14 cellular contexts compared by ENCODE assay signal in genomic region chr6:1739220-1739619, GRCh38.
DNase-seq lines count a peak whose midpoint lies in the region; ATAC-seq and TF ChIP-seq lines count a peak whose summit lies in the region.
"Had no signal": no experiment of that assay in that cellular context is flagged by ENCODE, and none has a peak within 500 bp of the region (broad histone marks: within the 10 kb centered on the region; RNA-seq: fewer than 3 reads in every experiment).

No MANE protein-coding gene starts in this region.

- H3K9me2 ChIP-seq in OCI-LY1 (ENCODE audit: low read depth, low read length), result no peaks in the 10 kb centered on the region

- H3K4me1 Mint-ChIP-seq in glutamatergic neuron (ENCODE audit: low read depth, unreplicated experiment), result peaks cover 4% of the 10 kb centered on the region

- peak overlapping the region; percentile 74 for H3K9ac ChIP-seq in OCI-LY1 (ENCODE audit: low read length)

- peak overlapping the region; percentile 98 for H3K27ac ChIP-seq in OCI-LY1 (ENCODE audit: low read depth, low read length, poor library complexity, severe bottlenecking)
- no peak overlapping the region for H3K27ac ChIP-seq in effector memory CD4-positive, alpha-beta T cell (ENCODE audit: insufficient read depth, low read length, poor library complexity, severe bottlenecking)
- H3K27ac ChIP-seq: breast epithelium, tibial nerve had no signal

- ATAC-seq in GM18519 (IDR thresholded peaks at IDR 0.05; ENCODE audit: low FRiP score, unreplicated experiment) (peak; percentile 24), GM21423 (IDR thresholded peaks at IDR 0.05; ENCODE audit: unreplicated experiment) (peak; percentile 34), HG02981 (IDR thresholded peaks at IDR 0.05; ENCODE audit: unreplicated experiment) (peak; percentile 33), omental fat pad (ENCODE audit: low FRiP score) (no peak)

- TF ChIP-seq CTCF in OCI-LY1 (IDR thresholded peaks at IDR 0.05; ENCODE audit: low read length), result no peak
- TF ChIP-seq CTCF in glutamatergic neuron (IDR thresholded peaks at IDR 0.05; ENCODE audit: partially characterized antibody, unreplicated experiment), result no peak
- TF ChIP-seq CTCF in omental fat pad (IDR thresholded peaks at IDR 0.05), result no peak

- H3K27me3 ChIP-seq in OCI-LY1 (ENCODE audit: insufficient read depth, low read length), result no peaks in the 10 kb centered on the region
- no peaks in the 10 kb centered on the region for H3K27me3 ChIP-seq in effector memory CD4-positive, alpha-beta T cell (replicated peaks; ENCODE audit: control insufficient read depth, insufficient read depth, low read length, poor library complexity, severe bottlenecking)
- H3K27me3 ChIP-seq: breast epithelium, tibial nerve had no signal

- no peak overlapping the region for H3K4me3 Mint-ChIP-seq in glutamatergic neuron (ENCODE audit: unreplicated experiment)
- H3K4me3 Mint-ChIP-seq: CD4-positive, CD25-positive, alpha-beta regulatory T cell had no signal

- H2AFZ ChIP-seq in OCI-LY1 (ENCODE audit: low read length), result no peak overlapping the region

- peak overlapping the region; percentile 83 for H3K4me2 ChIP-seq in OCI-LY1 (ENCODE audit: low read length)

- no peak overlapping the region for H3K27ac Mint-ChIP-seq in glutamatergic neuron (ENCODE audit: unreplicated experiment)
- H3K27ac Mint-ChIP-seq: activated T-helper 2 cell treated with anti-CD3 and anti-CD28 coated beads, Interferon-gamma antibody, Interleukin-2, Interleukin-4, amounts not matched to agents 10 μg/mL and 5 μg/mL and 100 μg/mL, durations not matched to agents 14 hours and 24 hours and 36 hours; CD4-positive, CD25-positive, alpha-beta regulatory T cell had no signal

- DNase-seq in effector memory CD4-positive, alpha-beta T cell, result no peak
- DNase-seq in amygdala (lab: John Stamatoyannopoulos, UW) (no peak), glutamatergic neuron (no peak), omental fat pad (ENCODE audit: low spot score) (no peak)
- DNase-seq: activated CD4-positive, alpha-beta T cell treated with anti-CD3 and anti-CD28 coated beads for 1 hour; CD4-positive, CD25-positive, alpha-beta regulatory T cell; NCI-H69 had no signal

- H3K4me3 ChIP-seq in OCI-LY1 (ENCODE audit: low read depth, low read length, poor library complexity, severe bottlenecking), result peak overlapping the region; percentile 65
- no peak overlapping the region for H3K4me3 ChIP-seq in effector memory CD4-positive, alpha-beta T cell (ENCODE audit: insufficient read depth, low read depth, low read length, poor library complexity, severe bottlenecking)
- H3K4me3 ChIP-seq: breast epithelium, tibial nerve had no signal

- peaks cover 71% of the 10 kb centered on the region for H3K4me1 ChIP-seq in OCI-LY1 (ENCODE audit: insufficient read depth, low read length, severe bottlenecking)
- no peaks in the 10 kb centered on the region for H3K4me1 ChIP-seq in effector memory CD4-positive, alpha-beta T cell (ENCODE audit: control insufficient read depth, insufficient read depth, low read length, poor library complexity, severe bottlenecking)
- H3K4me1 ChIP-seq: breast epithelium, tibial nerve had no signal

- H3F3A ChIP-seq in OCI-LY1 (ENCODE audit: insufficient read depth, low read length), result peaks cover 11% of the 10 kb centered on the region

- H3K79me2 ChIP-seq in OCI-LY1 (ENCODE audit: insufficient read depth, low read length), result no peaks in the 10 kb centered on the region

- no peaks in the 10 kb centered on the region for H3K27me3 Mint-ChIP-seq in glutamatergic neuron (ENCODE audit: unreplicated experiment)
- H3K27me3 Mint-ChIP-seq: CD4-positive, CD25-positive, alpha-beta regulatory T cell had no signal

- H3K9me3 ChIP-seq in OCI-LY1 (ENCODE audit: low read length), result no peaks in the 10 kb centered on the region
- H3K9me3 ChIP-seq in effector memory CD4-positive, alpha-beta T cell (ENCODE audit: control insufficient read depth, low read length), result no peaks in the 10 kb centered on the region
- H3K9me3 ChIP-seq: breast epithelium, tibial nerve had no signal

- no peaks in the 10 kb centered on the region for H3K9me3 Mint-ChIP-seq in glutamatergic neuron (ENCODE audit: unreplicated experiment)
- H3K9me3 Mint-ChIP-seq: activated T-helper 2 cell treated with anti-CD3 and anti-CD28 coated beads, Interferon-gamma antibody, Interleukin-2, Interleukin-4, amounts not matched to agents 10 μg/mL and 5 μg/mL and 100 μg/mL, durations not matched to agents 14 hours and 24 hours and 36 hours; CD4-positive, CD25-positive, alpha-beta regulatory T cell had no signal

- H4K20me1 ChIP-seq in OCI-LY1 (ENCODE audit: insufficient read depth, low read length), result no peaks in the 10 kb centered on the region

- no peaks in the 10 kb centered on the region for H3K36me3 Mint-ChIP-seq in glutamatergic neuron (ENCODE audit: unreplicated experiment)

- no peaks in the 10 kb centered on the region for H3K36me3 ChIP-seq in OCI-LY1 (ENCODE audit: insufficient read depth, low read length)
- H3K36me3 ChIP-seq in effector memory CD4-positive, alpha-beta T cell (ENCODE audit: control insufficient read depth, insufficient read depth, low read length), result no peaks in the 10 kb centered on the region
- H3K36me3 ChIP-seq: breast epithelium, tibial nerve had no signal
